11 cellular contexts compared by ENCODE assay signal in the genomic region with DNA sequence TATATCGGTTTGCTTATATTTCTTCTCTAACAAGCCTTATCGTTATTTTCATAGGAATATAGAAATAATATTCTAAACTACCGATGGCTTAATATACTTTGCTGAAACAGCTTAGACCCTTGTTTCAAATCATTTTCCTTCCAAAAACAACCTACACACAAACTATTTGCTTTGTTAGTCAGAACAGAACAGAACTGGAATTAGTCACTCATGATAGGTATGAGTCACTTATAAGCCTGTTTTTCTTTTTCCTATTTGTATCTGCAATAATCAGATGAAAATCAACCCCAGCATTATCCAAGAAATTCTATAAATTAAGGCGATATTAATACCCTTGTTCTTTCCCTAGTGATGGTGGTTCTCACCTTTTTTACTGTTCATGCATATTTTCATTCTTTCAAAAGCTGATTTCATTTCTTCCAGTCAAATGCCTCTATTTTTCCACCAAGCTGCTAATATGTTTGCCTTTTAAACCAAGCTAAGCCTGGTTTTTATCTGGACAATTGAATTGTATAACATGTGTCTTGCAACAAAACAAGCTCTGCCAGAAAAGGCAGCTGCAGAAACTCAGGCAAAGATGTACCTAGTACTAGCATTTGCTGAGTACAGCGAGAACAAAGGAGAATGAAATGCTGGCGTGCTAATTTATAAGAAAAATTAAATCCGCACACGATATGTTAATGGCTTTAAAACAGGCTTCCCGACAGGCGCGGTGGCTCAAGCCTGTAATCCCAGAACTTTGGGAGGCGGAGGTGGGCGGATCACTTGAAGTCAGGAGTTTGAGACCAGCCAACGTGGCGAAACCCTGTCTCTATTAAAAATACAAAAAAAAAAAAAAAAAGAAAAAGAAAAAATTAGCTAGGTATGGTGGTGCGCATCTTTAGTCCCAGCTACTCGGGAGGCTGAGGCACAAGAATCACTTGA.
DNase-seq lines count a peak whose midpoint lies in the region; ATAC-seq and TF ChIP-seq lines count a peak whose summit lies in the region.
"Had no signal": no experiment of that assay in that cellular context is flagged by ENCODE, and none has a peak within 500 bp of the region (broad histone marks: within the 10 kb centered on the region; RNA-seq: fewer than 3 reads in every experiment).

No MANE protein-coding gene starts in this region.

- intact Hi-C loops in transverse colon (cut with DNase I; ENCODE audit: low total_unique reads), result no loop called here

- no peak for TF ChIP-seq EP300 in transverse colon (IDR thresholded peaks at IDR 0.05; ENCODE audit: low read depth)

- ATAC-seq in HG02852 (IDR thresholded peaks at IDR 0.05; ENCODE audit: unreplicated experiment), result no peak

- no peak for TF ChIP-seq POLR2A in transverse colon (IDR thresholded peaks at IDR 0.05)

- no peaks in the 10 kb centered on the region for H3K4me1 ChIP-seq in transverse colon
- H3K4me1 ChIP-seq: right lobe of liver, tibial nerve had no signal

- DNase-seq in A172 (ENCODE audit: low spot score), result peak; percentile 41
- peak; percentile 80 for DNase-seq in LHCN-M2 (ENCODE audit: low read depth)
- DNase-seq in astrocyte of the cerebellum (ENCODE audit: low read depth), result peak; percentile 57
- peak; percentile 17 for DNase-seq in inferior parietal cortex (ENCODE audit: extremely low spot score)
- DNase-seq in NCI-H446 (lab: John Stamatoyannopoulos, UW), result no peak
- no peak for DNase-seq in transverse colon
- DNase-seq in NCI-H187 (lab: John Stamatoyannopoulos, UW), result no peak
- DNase-seq: NCI-H526, right lobe of liver had no signal

- H3K4me3 ChIP-seq in astrocyte of the cerebellum (ENCODE audit: low read depth, low read length) (no peak overlapping the region), transverse colon (no peak overlapping the region)
- H3K4me3 ChIP-seq: right lobe of liver, tibial nerve had no signal

- no peaks in the 10 kb centered on the region for H3K27me3 ChIP-seq in transverse colon
- H3K27me3 ChIP-seq: right lobe of liver, tibial nerve had no signal

- no peaks in the 10 kb centered on the region for H3K9me3 ChIP-seq in transverse colon
- H3K9me3 ChIP-seq: right lobe of liver had no signal

- peak overlapping the region in 1 of 4 donors; percentile 19 for H3K27ac ChIP-seq in transverse colon
- H3K27ac ChIP-seq: right lobe of liver, tibial nerve had no signal

- TF ChIP-seq CTCF in astrocyte of the cerebellum (IDR thresholded peaks at IDR 0.05; ENCODE audit: low read depth, low read length, missing control alignments) (no peak), transverse colon (IDR thresholded peaks at IDR 0.05) (no peak)

- in situ Hi-C loops in astrocyte of the cerebellum (cut with HindIII; ENCODE audit: low sequenced_read_pairs) (no loop called here), transverse colon (cut with MboI; ENCODE audit: low pct_ligation_motif_present in 1 of 4, low pct_unique_long_range_greater_than_20kb in 1 of 4, low sequenced_read_pairs in 3 of 4) (no loop called here)

- 79 to 81% methylated on average over 16 to 17 of the region's 17 CpGs for WGBS in transverse colon (ENCODE audit: low coverage in 1 of 2), 2 donors

- H3K36me3 ChIP-seq in transverse colon, result no peaks in the 10 kb centered on the region
- H3K36me3 ChIP-seq: right lobe of liver, tibial nerve had no signal

Comparison
In these comparisons a context has a peak if more than half of its experiments do, and no peak if none do; other contexts are left out.
1. DNase-seq: peak in A172 (single experiment), LHCN-M2 (single experiment), astrocyte of the cerebellum (single experiment) and inferior parietal cortex (single experiment); none in NCI-H446 (0 of 2), transverse colon (single experiment) and NCI-H187 (0 of 2).